9 cellular contexts compared by ENCODE assay signal in the genomic region with DNA sequence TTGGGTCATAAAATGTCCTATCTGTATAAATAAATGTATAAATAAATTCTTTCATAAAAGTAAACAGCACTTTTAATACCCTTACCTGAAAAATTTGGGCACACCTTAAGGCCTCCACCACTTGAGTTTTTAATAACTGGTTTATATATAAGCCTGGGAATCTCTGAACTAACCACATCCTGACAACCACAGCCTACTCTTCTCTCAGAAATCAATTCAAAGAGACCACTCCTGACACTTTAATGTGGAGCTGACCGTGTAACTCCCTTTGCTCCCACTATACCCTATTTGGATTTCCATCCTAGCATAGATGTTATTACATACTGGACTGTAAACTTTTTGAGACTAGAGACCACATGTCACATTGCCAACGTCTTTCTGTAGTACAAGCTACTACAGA. TPM values are rescaled to one million over a fixed set of nuclear protein-coding genes. Genes with fewer than 3 reads are reported as not detected.
DNase-seq lines count a peak whose midpoint lies in the region; ATAC-seq, FAIRE-seq and TF ChIP-seq lines count a peak whose summit lies in the region.
"Had no signal": no experiment of that assay in that cellular context is flagged by ENCODE, and none has a peak within 500 bp of the region (broad histone marks: within the 10 kb centered on the region; RNA-seq: fewer than 3 reads in every experiment).

No MANE protein-coding gene starts in this region.

- H3K4me1 ChIP-seq in astrocyte (ENCODE audit: insufficient read depth, low read length) (peaks cover 27% of the 10 kb centered on the region), liver (ENCODE audit: control insufficient read depth in 4 of 4, insufficient read depth in 4 of 4, low read length in 3 of 4) (peaks cover 15 to 58% (median 40%) of the 10 kb centered on the region in 4 donors), upper lobe of left lung (peaks cover 53 to 68% (median 61%) of the 10 kb centered on the region in 4 donors)

- no peak for TF ChIP-seq POLR2A in upper lobe of left lung (IDR thresholded peaks at IDR 0.05)

- peaks cover 79% of the 10 kb centered on the region for H3K79me2 ChIP-seq in astrocyte (ENCODE audit: insufficient read depth, low read length)

- FAIRE-seq in astrocyte (lab: Jason Lieb, UNC): no peak

- no peaks in the 10 kb centered on the region for H3K27me3 Mint-ChIP-seq in activated naive CD4-positive, alpha-beta T cell treated with anti-CD3 and anti-CD28 coated beads, Interleukin-2, amount 50 U/mL, for 24 hours
- H3K27me3 Mint-ChIP-seq in astrocyte (ENCODE audit: low read depth, unreplicated experiment): no peaks in the 10 kb centered on the region

- no peak for DNase-seq in activated naive CD4-positive, alpha-beta T cell (lab: John Stamatoyannopoulos, UW)
- no peak for DNase-seq in astrocyte (ENCODE audit: low read depth)
- no peak for DNase-seq in upper lobe of left lung
- no peak for DNase-seq in KBM-7

- WGBS in liver: 43% methylated on average over 2 of the region's 2 CpGs
- 18 to 21% methylated on average over 2 of the region's 2 CpGs for WGBS in upper lobe of left lung, 2 donors

- no peaks in the 10 kb centered on the region for H3K27me3 ChIP-seq in astrocyte (ENCODE audit: insufficient read depth, low read length)
- no peaks in the 10 kb centered on the region for H3K27me3 ChIP-seq in liver (ENCODE audit: control insufficient read depth in 4 of 4, insufficient read depth in 4 of 4, low read length in 3 of 4)
- H3K27me3 ChIP-seq in upper lobe of left lung: no peaks in the 10 kb centered on the region

- TF ChIP-seq CTCF in astrocyte (IDR thresholded peaks at IDR 0.05; ENCODE audit: insufficient read depth, low read depth, low read length): no peak
- no peak for TF ChIP-seq CTCF in liver (IDR thresholded peaks at IDR 0.05; ENCODE audit: low read depth, low read length, missing input control)
- TF ChIP-seq CTCF in upper lobe of left lung (IDR thresholded peaks at IDR 0.05): no peak

- TF ChIP-seq EP300 in upper lobe of left lung (IDR thresholded peaks at IDR 0.05): no peak

- peak overlapping the region; percentile 47 for H3K4me3 Mint-ChIP-seq in activated naive CD4-positive, alpha-beta T cell treated with anti-CD3 and anti-CD28 coated beads, Interleukin-2, amount 50 U/mL, for 24 hours
- H3K4me3 Mint-ChIP-seq in astrocyte (ENCODE audit: unreplicated experiment): peak overlapping the region; percentile 67

- no peaks in the 10 kb centered on the region for H3K9me3 Mint-ChIP-seq in activated naive CD4-positive, alpha-beta T cell treated with anti-CD3 and anti-CD28 coated beads, Interleukin-2, amount 50 U/mL, for 24 hours
- H3K9me3 Mint-ChIP-seq in astrocyte (ENCODE audit: unreplicated experiment): no peaks in the 10 kb centered on the region

- H2AFZ ChIP-seq in astrocyte (ENCODE audit: low read depth, low read length): no peak overlapping the region

- H3K4me2 ChIP-seq in astrocyte (ENCODE audit: low read length): peak overlapping the region; percentile 84

- in situ Hi-C loops in KBM-7 (cut with MboI; ENCODE audit: low pct_unique_long_range_greater_than_20kb, low sequenced_read_pairs): no loop called here

- H3K4me1 Mint-ChIP-seq in activated naive CD4-positive, alpha-beta T cell treated with anti-CD3 and anti-CD28 coated beads, Interleukin-2, amount 50 U/mL, for 24 hours: peaks cover 70% of the 10 kb centered on the region
- peaks cover 34% of the 10 kb centered on the region for H3K4me1 Mint-ChIP-seq in astrocyte (ENCODE audit: low read depth, unreplicated experiment)

- H3K27ac ChIP-seq in astrocyte (ENCODE audit: low read depth, low read length) (peak overlapping the region; percentile 13), liver (ENCODE audit: low read depth in 1 of 2, low read length in 2 of 2) (peak overlapping the region; percentile 28 to 99), upper lobe of left lung (peak overlapping the region in 3 of 4 donors; percentile 39 to 99 (median 92))

- no peaks in the 10 kb centered on the region for H3K9me3 ChIP-seq in astrocyte (ENCODE audit: insufficient read depth, low read depth, low read length)
- no peaks in the 10 kb centered on the region for H3K9me3 ChIP-seq in liver (ENCODE audit: control insufficient read depth in 4 of 4, low read length in 3 of 4)
- H3K9me3 ChIP-seq in upper lobe of left lung: no peaks in the 10 kb centered on the region

- H3K4me3 ChIP-seq in astrocyte (ENCODE audit: insufficient read depth, low read depth, low read length): no peak overlapping the region
- H3K4me3 ChIP-seq in liver (ENCODE audit: low read depth in 1 of 3, low read length in 3 of 3): no peak overlapping the region
- H3K4me3 ChIP-seq in upper lobe of left lung: peak overlapping the region in 1 of 4 donors; percentile 89

- H3K36me3 ChIP-seq in astrocyte (ENCODE audit: insufficient read depth, low read length) (no peaks in the 10 kb centered on the region), liver (ENCODE audit: control insufficient read depth in 4 of 4, insufficient read depth in 3 of 4, low read depth in 1 of 4, low read length in 3 of 4) (no peaks in the 10 kb centered on the region), upper lobe of left lung (no peaks in the 10 kb centered on the region)

- H3K36me3 Mint-ChIP-seq in activated naive CD4-positive, alpha-beta T cell treated with anti-CD3 and anti-CD28 coated beads, Interleukin-2, amount 50 U/mL, for 24 hours: no peaks in the 10 kb centered on the region
- H3K36me3 Mint-ChIP-seq in astrocyte (ENCODE audit: low read depth, unreplicated experiment): no peaks in the 10 kb centered on the region

- no peak overlapping the region for H3K9ac ChIP-seq in astrocyte (ENCODE audit: low read length)
- H3K9ac ChIP-seq in liver (ENCODE audit: low read depth in 1 of 2, low read length in 2 of 2): peak overlapping the region; percentile 25 to 97

- TF ChIP-seq RAD21 in liver (IDR thresholded peaks at IDR 0.05): no peak

- ATAC-seq in upper lobe of left lung (ENCODE audit: low FRiP score in 2 of 2) (no peak), GM21825 (IDR thresholded peaks at IDR 0.05; ENCODE audit: unreplicated experiment) (no peak), HG02885 (IDR thresholded peaks at IDR 0.05; ENCODE audit: poor library complexity, unreplicated experiment) (no peak)
- ATAC-seq: sciatic nerve had no signal

- peak overlapping the region; percentile 64 for H3K27ac Mint-ChIP-seq in activated naive CD4-positive, alpha-beta T cell treated with anti-CD3 and anti-CD28 coated beads, Interleukin-2, amount 50 U/mL, for 24 hours
- no peak overlapping the region for H3K27ac Mint-ChIP-seq in astrocyte (ENCODE audit: unreplicated experiment)

- H4K20me1 ChIP-seq in astrocyte (ENCODE audit: insufficient read depth, low read length): peaks cover 47% of the 10 kb centered on the region

TF ChIP-seq in liver, 16 proteins besides CTCF, POLR2A, EP300 and RAD21 (continues in another document):
- TF ChIP-seq, protein P1, sequence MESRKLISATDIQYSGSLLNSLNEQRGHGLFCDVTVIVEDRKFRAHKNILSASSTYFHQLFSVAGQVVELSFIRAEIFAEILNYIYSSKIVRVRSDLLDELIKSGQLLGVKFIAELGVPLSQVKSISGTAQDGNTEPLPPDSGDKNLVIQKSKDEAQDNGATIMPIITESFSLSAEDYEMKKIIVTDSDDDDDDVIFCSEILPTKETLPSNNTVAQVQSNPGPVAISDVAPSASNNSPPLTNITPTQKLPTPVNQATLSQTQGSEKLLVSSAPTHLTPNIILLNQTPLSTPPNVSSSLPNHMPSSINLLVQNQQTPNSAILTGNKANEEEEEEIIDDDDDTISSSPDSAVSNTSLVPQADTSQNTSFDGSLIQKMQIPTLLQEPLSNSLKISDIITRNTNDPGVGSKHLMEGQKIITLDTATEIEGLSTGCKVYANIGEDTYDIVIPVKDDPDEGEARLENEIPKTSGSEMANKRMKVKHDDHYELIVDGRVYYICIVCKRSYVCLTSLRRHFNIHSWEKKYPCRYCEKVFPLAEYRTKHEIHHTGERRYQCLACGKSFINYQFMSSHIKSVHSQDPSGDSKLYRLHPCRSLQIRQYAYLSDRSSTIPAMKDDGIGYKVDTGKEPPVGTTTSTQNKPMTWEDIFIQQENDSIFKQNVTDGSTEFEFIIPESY (IDR thresholded peaks at IDR 0.05): no peak
- TF ChIP-seq EGR1 (IDR thresholded peaks at IDR 0.05; ENCODE audit: low read depth in 2 of 2): no peak
- TF ChIP-seq ATF3 (IDR thresholded peaks at IDR 0.05): no peak
- no peak for TF ChIP-seq NR2F2 (IDR thresholded peaks at IDR 0.05)
- no peak for TF ChIP-seq FOXA1 (IDR thresholded peaks at IDR 0.05)
- no peak for TF ChIP-seq HNF4A (conservative IDR thresholded peaks at IDR 0.05)
- TF ChIP-seq RXRA (IDR thresholded peaks at IDR 0.05): no peak
- no peak for TF ChIP-seq YY1 (IDR thresholded peaks at IDR 0.05)

RNA-seq across cellular contexts. Expression of gene FBXL5, which starts 3.5 kb away (rescaled TPM):
- total RNA-seq in astrocyte (75.8 and 92.2 TPM in 2 replicates), liver (10 to 100 TPM; 42.6 to 79.7 TPM), upper lobe of left lung (100 to 1,000 TPM in 2 of 6 donors, 10 to 100 TPM in 4; 52.4 to 146 (median 94.9) TPM)
- polyA plus RNA-seq in liver: 10 to 100 TPM; 24.5 to 26.4 TPM

RNA-seq across cellular contexts. Expression of gene FAM200B, which starts 29.9 kb away (rescaled TPM):
- total RNA-seq in astrocyte (67.4 and 74.7 TPM in 2 replicates), liver (10 to 100 TPM; 11.8 to 17.0 TPM), upper lobe of left lung (10 to 100 TPM; 13.6 to 48.2 (median 26.9) TPM)
- 10 to 100 TPM; 16.8 to 45.7 TPM for polyA plus RNA-seq in liver

RNA-seq across cellular contexts. Expression of gene BST1, which starts 51.2 kb away (rescaled TPM):
- total RNA-seq in astrocyte (19.5 and 24.5 TPM in 2 replicates), liver (10 to 100 TPM in 1 of 2 donors, 1 to 10 TPM in 1; 7.7 to 12.1 TPM), upper lobe of left lung (10 to 100 TPM in 4 of 6 donors, 1 to 10 TPM in 2; 4.2 to 19.5 (median 11.1) TPM)
- 10 to 100 TPM in 1 of 2 donors, 1 to 10 TPM in 1; 3.7 to 13.2 TPM for polyA plus RNA-seq in liver

Comparison
In these comparisons a context has a peak if more than half of its experiments do, and no peak if none do; other contexts are left out.
1. H3K27ac ChIP-seq: peak in every context shown above with its lines; median percentile 92 in upper lobe of left lung; 64 in liver; 13 in astrocyte.